Comparison of ENCODE assay signal across 13 cellular contexts in genomic region chr7:6367701-6368211, GRCh38. TPM values are rescaled to one million over a fixed set of nuclear protein-coding genes. Genes with fewer than 3 reads are reported as not detected.
DNase-seq lines count a peak whose midpoint lies in the region; TF ChIP-seq lines count a peak whose summit lies in the region.
"Had no signal": no experiment of that assay in that cellular context is flagged by ENCODE, and none has a peak within 500 bp of the region (broad histone marks: within the 10 kb centered on the region; RNA-seq: fewer than 3 reads in every experiment).

No MANE protein-coding gene starts in this region.

- in situ Hi-C loops in HAP-1 (cut with MboI; ENCODE audit: low sequenced_read_pairs): no loop called here

- WGBS in esophagus muscularis mucosa: 71% methylated on average over 4 of the region's 4 CpGs

- H3K27me3 ChIP-seq in muscle layer of duodenum (ENCODE audit: low read depth, low read length): no peaks in the 10 kb centered on the region
- no peaks in the 10 kb centered on the region for H3K27me3 ChIP-seq in esophagus muscularis mucosa
- H3K27me3 ChIP-seq in HAP-1 (ENCODE audit: low read depth): no peaks in the 10 kb centered on the region

- H3K9me3 Mint-ChIP-seq in chondrocyte (ENCODE audit: low read depth): no peaks in the 10 kb centered on the region
- H3K9me3 Mint-ChIP-seq: activated naive CD4-positive, alpha-beta T cell treated with anti-CD3 and anti-CD28 coated beads for 36 hours had no signal

- H3K4me3 Mint-ChIP-seq in chondrocyte (ENCODE audit: unreplicated experiment): no peak overlapping the region
- H3K4me3 Mint-ChIP-seq: activated naive CD4-positive, alpha-beta T cell treated with anti-CD3 and anti-CD28 coated beads for 36 hours had no signal

- intact Hi-C loops in esophagus muscularis mucosa (cut with DNase I): no loop called here

- H3K4me1 ChIP-seq in muscle layer of duodenum (ENCODE audit: control insufficient read depth in 1 of 2, insufficient read depth in 2 of 2, low read length in 2 of 2): no peaks in the 10 kb centered on the region
- peaks cover 0 to 4% (median 0%) of the 10 kb centered on the region in 4 donors for H3K4me1 ChIP-seq in esophagus muscularis mucosa
- no peaks in the 10 kb centered on the region for H3K4me1 ChIP-seq in HAP-1
- H3K4me1 ChIP-seq: Caco-2 had no signal

- TF ChIP-seq POLR2A in esophagus muscularis mucosa (IDR thresholded peaks at IDR 0.05; ENCODE audit: low read depth): no peak

- H3K27me3 Mint-ChIP-seq in chondrocyte (ENCODE audit: low read depth): no peaks in the 10 kb centered on the region

- H3K9me3 ChIP-seq in muscle layer of duodenum (ENCODE audit: control insufficient read depth in 1 of 2, low read length in 2 of 2) (no peaks in the 10 kb centered on the region), esophagus muscularis mucosa (no peaks in the 10 kb centered on the region), HAP-1 (no peaks in the 10 kb centered on the region)
- H3K9me3 ChIP-seq: Caco-2 had no signal

- H3K27ac Mint-ChIP-seq in chondrocyte (ENCODE audit: unreplicated experiment): peak overlapping the region; percentile 49
- H3K27ac Mint-ChIP-seq: activated naive CD4-positive, alpha-beta T cell treated with anti-CD3 and anti-CD28 coated beads for 36 hours had no signal

- H3K36me3 ChIP-seq in muscle layer of duodenum (ENCODE audit: control insufficient read depth in 1 of 2, insufficient read depth in 2 of 2, low read length in 2 of 2) (no peaks in the 10 kb centered on the region), esophagus muscularis mucosa (no peaks in the 10 kb centered on the region), HAP-1 (replicated peaks) (no peaks in the 10 kb centered on the region)

- H3K4me3 ChIP-seq in muscle layer of duodenum (ENCODE audit: low read depth in 1 of 2, low read length in 2 of 2) (no peak overlapping the region), esophagus muscularis mucosa (no peak overlapping the region), HAP-1 (no peak overlapping the region)
- H3K4me3 ChIP-seq: lung had no signal

- TF ChIP-seq CTCF in chondrocyte (IDR thresholded peaks at IDR 0.05) (no peak), esophagus muscularis mucosa (IDR thresholded peaks at IDR 0.05) (no peak)

- DNase-seq in Daoy (ENCODE audit: low read depth) (peak; percentile 60), MV-4-11 (lab: John Stamatoyannopoulos, UW) (peak; percentile 64), chondrocyte (ENCODE audit: low spot score) (no peak), NCI-H146 (lab: John Stamatoyannopoulos, UW) (no peak), esophagus muscularis mucosa (ENCODE audit: extremely low spot score) (no peak), NCI-H1092 (lab: John Stamatoyannopoulos, UW) (no peak), HAP-1 (ENCODE audit: low spot score in 2 of 2) (no peak)
- DNase-seq: activated naive CD4-positive, alpha-beta T cell treated with anti-CD3 and anti-CD28 coated beads for 36 hours; Caco-2; NCI-H748 treated with DMSO at 0.1 percent for 48 hours had no signal

- peaks cover 9% of the 10 kb centered on the region for H3K4me1 Mint-ChIP-seq in chondrocyte (ENCODE audit: low read depth)

- no peaks in the 10 kb centered on the region for H3K36me3 Mint-ChIP-seq in chondrocyte (ENCODE audit: low read depth)

- H3K27ac ChIP-seq in muscle layer of duodenum (ENCODE audit: low read length) (peak overlapping the region; percentile 83), esophagus muscularis mucosa (replicated peaks in 1 of 4) (no peak overlapping the region)
- H3K27ac ChIP-seq: VCaP had no signal

- TF ChIP-seq EP300 in esophagus muscularis mucosa (IDR thresholded peaks at IDR 0.05): no peak

RNA-seq across cellular contexts. Expression of gene RAC1, which starts 6.6 kb away (rescaled TPM):
- total RNA-seq in Daoy (2014; rRNA removed; shearing (Covaris generic)): 62.6 and 83.4 TPM in 2 replicates
- 224 to 293 TPM (median 282 TPM) in 3 replicates for total RNA-seq in chondrocyte
- 100 to 1,000 TPM; 114 to 230 (median 136) TPM for total RNA-seq in esophagus muscularis mucosa

RNA-seq across cellular contexts. Expression of gene FAM220A, which starts 19.0 kb away (rescaled TPM):
- total RNA-seq in Daoy (2014; rRNA removed; shearing (Covaris generic)): 22.2 and 22.9 TPM in 2 replicates
- total RNA-seq in chondrocyte: 30.8 to 39.0 TPM (median 32.2 TPM) in 3 replicates
- 10 to 100 TPM; 12.3 to 18.9 (median 14.5) TPM for total RNA-seq in esophagus muscularis mucosa

Comparison
In these comparisons a context has a peak if more than half of its experiments do, and no peak if none do; other contexts are left out.
1. DNase-seq: peak in Daoy (single experiment) and MV-4-11 (single experiment); none in chondrocyte (single experiment), NCI-H146 (single experiment), esophagus muscularis mucosa (single experiment), NCI-H1092 (single experiment) and HAP-1 (0 of 2).